ENCODE assay signal across 1 cellular context in genomic region chr11:64240467-64241174, GRCh38.
A peak's percentile ranks its signal among the peaks of the same experiment; 100 is the strongest.
TF ChIP-seq lines count a peak whose summit lies in the region.

Gene FKBP2 (plus strand): TSS chr11:64241095. CDS start chr11:64242388, 1,293 bp downstream.

TF ChIP-seq in HepG2, 621 proteins besides CTCF, POLR2A, EP300 and RAD21 (continued from another document and continues in another):
- TF ChIP-seq ZBTB40 (IDR thresholded peaks at IDR 0.05): peak; percentile 61
- no peak for TF ChIP-seq ZBTB40 (CRISPR knock-in tag; IDR thresholded peaks at IDR 0.05)
- no peak for TF ChIP-seq ZNF17 (CRISPR knock-in tag; IDR thresholded peaks at IDR 0.05)
- TF ChIP-seq GRHL1 (CRISPR knock-in tag; conservative IDR thresholded peaks at IDR 0.05): no peak
- TF ChIP-seq RXRB (CRISPR knock-in tag; IDR thresholded peaks at IDR 0.05; ENCODE audit: borderline replicate concordance): peak; percentile 71
- peak; percentile 54 for TF ChIP-seq PHF21A (CRISPR knock-in tag; IDR thresholded peaks at IDR 0.05)
- TF ChIP-seq CENPT (CRISPR knock-in tag; IDR thresholded peaks at IDR 0.05; ENCODE audit: low read depth): no peak
- TF ChIP-seq KLF11 (CRISPR knock-in tag; IDR thresholded peaks at IDR 0.05): no peak
- no peak for TF ChIP-seq ZNF326 (CRISPR knock-in tag; IDR thresholded peaks at IDR 0.05; ENCODE audit: borderline replicate concordance)
- no peak; the same call in 1 of the 2 replicates for TF ChIP-seq ZNF510 (CRISPR knock-in tag; IDR thresholded peaks at IDR 0.05; ENCODE audit: low read depth)
- TF ChIP-seq ZNF407 (CRISPR knock-in tag; IDR thresholded peaks at IDR 0.05; ENCODE audit: not compliant biosample characterization): peak; percentile 66
- TF ChIP-seq MYNN (CRISPR knock-in tag; IDR thresholded peaks at IDR 0.05; ENCODE audit: low read depth): no peak
- peak; percentile 36; the same call in 1 of the 2 replicates for TF ChIP-seq GATAD2A (CRISPR knock-in tag; IDR thresholded peaks at IDR 0.05)
- TF ChIP-seq ELF3 (CRISPR knock-in tag; IDR thresholded peaks at IDR 0.05): peak; percentile 57; the same call in 1 of the 2 replicates
- TF ChIP-seq ZSCAN30 (CRISPR knock-in tag; IDR thresholded peaks at IDR 0.05): no peak
- TF ChIP-seq ARHGAP35 (CRISPR knock-in tag; IDR thresholded peaks at IDR 0.05; ENCODE audit: borderline replicate concordance): no peak
- TF ChIP-seq ESRRA (CRISPR knock-in tag; IDR thresholded peaks at IDR 0.05; ENCODE audit: low read depth): no peak
- no peak for TF ChIP-seq GABPA (IDR thresholded peaks at IDR 0.05; ENCODE audit: low read depth, low read length)
- TF ChIP-seq GABPA (CRISPR knock-in tag; IDR thresholded peaks at IDR 0.05; ENCODE audit: low read depth): peak; percentile 95
- TF ChIP-seq CEBPB (IDR thresholded peaks at IDR 0.05; ENCODE audit: borderline replicate concordance, low read depth, low read length): no peak
- TF ChIP-seq ZUFSP (CRISPR knock-in tag; IDR thresholded peaks at IDR 0.05; ENCODE audit: borderline replicate concordance): no peak
- no peak for TF ChIP-seq ZZZ3 (CRISPR knock-in tag; IDR thresholded peaks at IDR 0.05; ENCODE audit: borderline replicate concordance)
- no peak for TF ChIP-seq HOMEZ (CRISPR knock-in tag; IDR thresholded peaks at IDR 0.05; ENCODE audit: low read depth)
- TF ChIP-seq CBX5 (CRISPR knock-in tag; IDR thresholded peaks at IDR 0.05; ENCODE audit: borderline replicate concordance): no peak
- TF ChIP-seq TEAD3 (CRISPR knock-in tag; optimal IDR thresholded peaks at IDR 0.05; ENCODE audit: borderline replicate concordance): peak; percentile 37
- TF ChIP-seq GMEB2 (CRISPR knock-in tag; IDR thresholded peaks at IDR 0.05; ENCODE audit: low read depth): peak; percentile 56; the same call in 1 of the 2 replicates
- no peak for TF ChIP-seq ZNF550 (CRISPR knock-in tag; IDR thresholded peaks at IDR 0.05; ENCODE audit: borderline replicate concordance)
- TF ChIP-seq ZBTB39 (CRISPR knock-in tag; IDR thresholded peaks at IDR 0.05): no peak; the same call in 1 of the 2 replicates
